In the genomic region with DNA sequence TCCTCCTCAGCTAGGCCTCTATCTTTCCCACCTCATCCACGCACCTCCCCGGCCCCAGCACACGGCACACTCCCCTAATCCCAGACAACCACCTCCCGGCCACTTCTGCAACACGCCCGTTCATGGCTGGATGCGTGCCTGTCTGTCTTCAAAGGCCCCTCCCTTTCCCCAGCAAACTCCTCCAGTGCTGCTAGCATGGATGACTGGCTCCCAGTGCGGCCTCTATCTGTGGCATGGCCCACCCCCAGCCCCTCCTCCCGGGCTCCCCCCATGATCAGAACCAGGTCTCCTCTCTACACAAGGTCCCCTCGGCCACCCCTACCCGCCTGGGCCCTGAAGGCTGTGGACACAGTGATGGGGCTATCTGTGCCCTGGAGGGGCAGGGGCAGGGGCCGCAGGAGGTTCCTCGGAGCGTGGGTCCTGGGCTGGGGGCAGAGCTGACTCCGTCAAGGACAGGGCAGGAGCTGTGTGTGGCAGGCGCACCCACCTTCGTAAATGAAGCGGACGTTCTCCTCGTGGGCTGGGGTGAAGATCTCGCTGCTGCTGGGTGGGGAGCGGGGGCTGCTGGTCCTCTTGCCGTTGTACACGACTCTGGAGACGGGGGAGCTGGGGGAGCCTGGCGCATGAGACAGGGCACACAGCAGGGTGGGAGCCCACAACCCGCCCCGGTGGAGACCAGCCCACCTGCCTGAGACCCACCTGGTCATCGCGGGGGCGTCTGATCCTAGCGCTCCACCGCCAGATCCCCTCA, we compare ENCODE assay signal across 20 cellular contexts. TPM values are rescaled to one million over a fixed set of nuclear protein-coding genes. Genes with fewer than 3 reads are reported as not detected.
"Had no signal": no experiment of that assay in that cellular context is flagged by ENCODE, and none has a peak within 500 bp of the region (broad histone marks: within the 10 kb centered on the region; RNA-seq: fewer than 3 reads in every experiment).

No MANE protein-coding gene starts in this region.

- H3K27ac ChIP-seq: hepatocyte, ovary had no signal

- H3K9me3 ChIP-seq: mucosa of descending colon, ovary, right atrium auricular region, sigmoid colon had no signal

- H3K4me3 Mint-ChIP-seq: naive thymus-derived CD8-positive, alpha-beta T cell had no signal

- ATAC-seq: left lobe of liver; mucosa of descending colon; naive thymus-derived CD8-positive, alpha-beta T cell had no signal

- H3K4me2 ChIP-seq: hepatocyte had no signal

- H2AFZ ChIP-seq: hepatocyte had no signal

- H3K27me3 Mint-ChIP-seq: naive thymus-derived CD8-positive, alpha-beta T cell had no signal

- H3K27me3 ChIP-seq: hepatocyte, ovary, right atrium auricular region had no signal

- H3K9me3 Mint-ChIP-seq: naive thymus-derived CD8-positive, alpha-beta T cell had no signal

- DNase-seq: dermis blood vessel endothelial cell; erythroblast; foreskin melanocyte; head of caudate nucleus; kidney glomerular epithelial cell; mammary epithelial cell; naive thymus-derived CD8-positive, alpha-beta T cell; nucleus accumbens; ovary; sigmoid colon; stimulated activated naive CD4-positive, alpha-beta T cell treated with Interleukin-2 at 50 U/mL for 16 hours; trophoblast cell had no signal

RNA-seq across cellular contexts. Expression of a gene that starts 10.9 kb away (rescaled TPM):
- total RNA-seq: dermis blood vessel endothelial cell; endothelial cell of umbilical vein; hepatocyte; left lobe of liver; mesenteric fat pad; naive thymus-derived CD8-positive, alpha-beta T cell; ovary; posterior vena cava; right atrium auricular region; sigmoid colon; urinary bladder had no signal

RNA-seq across cellular contexts. Expression of a gene that starts 20.0 kb away (rescaled TPM):
- total RNA-seq: endothelial cell of umbilical vein; mammary epithelial cell; naive thymus-derived CD8-positive, alpha-beta T cell; ovary; posterior vena cava; right atrium auricular region; urinary bladder had no signal
